Comparison of ENCODE assay signal across 19 cellular contexts in genomic region chr5:150258126-150258525, GRCh38. TPM values are rescaled to one million over a fixed set of nuclear protein-coding genes. Genes with fewer than 3 reads are reported as not detected.
DNase-seq lines count a peak whose midpoint lies in the region; ATAC-seq, FAIRE-seq and TF ChIP-seq lines count a peak whose summit lies in the region.
"Had no signal": no experiment of that assay in that cellular context is flagged by ENCODE, and none has a peak within 500 bp of the region (broad histone marks: within the 10 kb centered on the region; RNA-seq: fewer than 3 reads in every experiment).

No MANE protein-coding gene starts in this region.

- no peak for TF ChIP-seq POLR2A in GM12891 (IDR thresholded peaks at IDR 0.05; ENCODE audit: low read depth, low read length)

- no peaks in the 10 kb centered on the region for H3K9me3 Mint-ChIP-seq in activated CD8-positive, alpha-beta T cell treated with anti-CD3 and anti-CD28 coated beads for 36 hours
- H3K9me3 Mint-ChIP-seq in neural progenitor cell, result no peaks in the 10 kb centered on the region
- H3K9me3 Mint-ChIP-seq: activated CD4-positive, alpha-beta T cell treated with anti-CD3 and anti-CD28 coated beads, Interleukin-2, amount 10 ng/mL, durations not matched to agents 7 days and 5 days; activated T-helper 1 cell treated with anti-CD3 and anti-CD28 coated beads, Interleukin-12 subunit alpha, Interleukin-12 subunit beta, Interleukin-2, Interleukin-4 antibody, amounts not matched to agents 30 ng/mL and 10 ng/mL and 1 ng/mL, durations not matched to agents 14 hours and 24 hours and 36 hours; mesothelial cell of epicardium; stimulated activated effector memory CD8-positive, alpha-beta T cell treated with anti-CD3 and anti-CD28 coated beads, Interleukin-12 subunit alpha, Interleukin-12 subunit beta, amount 100 ng/mL, for 72 hours had no signal

- H3K27me3 ChIP-seq in neural progenitor cell, result no peaks in the 10 kb centered on the region
- H3K27me3 ChIP-seq: vagina had no signal

- no peaks in the 10 kb centered on the region for H3K36me3 ChIP-seq in neural progenitor cell
- H3K36me3 ChIP-seq: vagina had no signal

- peak; percentile 69 for FAIRE-seq in GM12891 (lab: Jason Lieb, UNC)
- FAIRE-seq: H1, HepG2 had no signal

- peaks cover 30% of the 10 kb centered on the region for H3K4me1 ChIP-seq in neural progenitor cell
- H3K4me1 ChIP-seq: vagina had no signal

- H3K4me1 Mint-ChIP-seq in activated CD8-positive, alpha-beta T cell treated with anti-CD3 and anti-CD28 coated beads for 36 hours (ENCODE audit: low read depth), result no peaks in the 10 kb centered on the region
- peaks cover 53% of the 10 kb centered on the region for H3K4me1 Mint-ChIP-seq in neural progenitor cell
- H3K4me1 Mint-ChIP-seq: activated CD4-positive, alpha-beta T cell treated with anti-CD3 and anti-CD28 coated beads, Interleukin-2, amount 10 ng/mL, durations not matched to agents 7 days and 5 days; mesothelial cell of epicardium; stimulated activated effector memory CD8-positive, alpha-beta T cell treated with anti-CD3 and anti-CD28 coated beads, Interleukin-12 subunit alpha, Interleukin-12 subunit beta, amount 100 ng/mL, for 72 hours had no signal

- H3K4me2 ChIP-seq in neural progenitor cell, result no peak overlapping the region

- no peaks in the 10 kb centered on the region for H3K79me2 ChIP-seq in neural progenitor cell (ENCODE audit: low read depth)

- no peak overlapping the region for H3K4me3 ChIP-seq in neural progenitor cell
- H3K4me3 ChIP-seq: vagina had no signal

- H3K4me3 Mint-ChIP-seq in activated CD8-positive, alpha-beta T cell treated with anti-CD3 and anti-CD28 coated beads for 36 hours, result no peak overlapping the region
- peak overlapping the region; percentile 19 for H3K4me3 Mint-ChIP-seq in neural progenitor cell
- H3K4me3 Mint-ChIP-seq: activated CD4-positive, alpha-beta T cell treated with anti-CD3 and anti-CD28 coated beads, Interleukin-2, amount 10 ng/mL, durations not matched to agents 7 days and 5 days; activated T-helper 1 cell treated with anti-CD3 and anti-CD28 coated beads, Interleukin-12 subunit alpha, Interleukin-12 subunit beta, Interleukin-2, Interleukin-4 antibody, amounts not matched to agents 30 ng/mL and 10 ng/mL and 1 ng/mL, durations not matched to agents 14 hours and 24 hours and 36 hours; mesothelial cell of epicardium; stimulated activated effector memory CD8-positive, alpha-beta T cell treated with anti-CD3 and anti-CD28 coated beads, Interleukin-12 subunit alpha, Interleukin-12 subunit beta, amount 100 ng/mL, for 72 hours had no signal

- TF ChIP-seq CTCF in activated CD8-positive, alpha-beta T cell treated with anti-CD3 and anti-CD28 coated beads for 36 hours (IDR thresholded peaks at IDR 0.05), result no peak
- no peak for TF ChIP-seq CTCF in neural progenitor cell (IDR thresholded peaks at IDR 0.05)

- no peak overlapping the region for H3K27ac Mint-ChIP-seq in activated CD8-positive, alpha-beta T cell treated with anti-CD3 and anti-CD28 coated beads for 36 hours
- H3K27ac Mint-ChIP-seq in neural progenitor cell, result peak overlapping the region; percentile 79
- H3K27ac Mint-ChIP-seq: activated CD4-positive, alpha-beta T cell treated with anti-CD3 and anti-CD28 coated beads, Interleukin-2, amount 10 ng/mL, durations not matched to agents 7 days and 5 days; activated T-helper 1 cell treated with anti-CD3 and anti-CD28 coated beads, Interleukin-12 subunit alpha, Interleukin-12 subunit beta, Interleukin-2, Interleukin-4 antibody, amounts not matched to agents 30 ng/mL and 10 ng/mL and 1 ng/mL, durations not matched to agents 14 hours and 24 hours and 36 hours; mesothelial cell of epicardium; progenitor cell of endocrine pancreas; stimulated activated effector memory CD8-positive, alpha-beta T cell treated with anti-CD3 and anti-CD28 coated beads, Interleukin-12 subunit alpha, Interleukin-12 subunit beta, amount 100 ng/mL, for 72 hours had no signal

- H3F3A ChIP-seq in neural progenitor cell (ENCODE audit: low read depth), result peaks cover 10% of the 10 kb centered on the region

- H3K9me3 ChIP-seq in neural progenitor cell (ENCODE audit: low read depth), result no peaks in the 10 kb centered on the region
- H3K9me3 ChIP-seq: vagina had no signal

- CTCF ChIA-PET in activated CD8-positive, alpha-beta T cell treated with anti-CD3 and anti-CD28 coated beads for 36 hours (lab: Charles Lee), result no interaction called here

- POLR2A ChIA-PET in activated CD8-positive, alpha-beta T cell treated with anti-CD3 and anti-CD28 coated beads for 36 hours (lab: Charles Lee), result no interaction called here

- intact Hi-C loops in activated CD8-positive, alpha-beta T cell treated with anti-CD3 and anti-CD28 coated beads for 36 hours (cut with micrococcal nuclease), result no loop called here

- DNase-seq in GM12891 (ENCODE audit: insufficient read length, low spot score) (peak; percentile 50), neural progenitor cell (ENCODE audit: low spot score) (peak; percentile 64), NCI-H187 (lab: John Stamatoyannopoulos, UW) (no peak), mesenteric fat pad (ENCODE audit: low spot score) (no peak)
- DNase-seq in activated CD8-positive, alpha-beta T cell treated with anti-CD3 and anti-CD28 coated beads for 36 hours, result peak; percentile 11
- DNase-seq: activated CD4-positive, alpha-beta T cell treated with anti-CD3 and anti-CD28 coated beads, Interleukin-2, amount 10 ng/mL, durations not matched to agents 7 days and 5 days; C1 segment of cervical spinal cord; DMS79 treated with DMSO at 0.1 percent for 48 hours; NCI-H1436 had no signal

- H3K27ac ChIP-seq in neural progenitor cell, result no peak overlapping the region
- H3K27ac ChIP-seq: vagina had no signal

- ATAC-seq in HG03095 (IDR thresholded peaks at IDR 0.05; ENCODE audit: unreplicated experiment) (peak; percentile 59), HG03280 (IDR thresholded peaks at IDR 0.05; ENCODE audit: unreplicated experiment) (no peak), GM18909 (IDR thresholded peaks at IDR 0.05; ENCODE audit: poor library complexity, unreplicated experiment) (no peak)
- no peak for ATAC-seq in activated CD8-positive, alpha-beta T cell treated with anti-CD3 and anti-CD28 coated beads for 36 hours
- ATAC-seq: HepG2; stimulated activated effector memory CD8-positive, alpha-beta T cell treated with anti-CD3 and anti-CD28 coated beads, Interleukin-12 subunit alpha, Interleukin-12 subunit beta, amount 100 ng/mL, for 72 hours had no signal

- H3K36me3 Mint-ChIP-seq in activated CD8-positive, alpha-beta T cell treated with anti-CD3 and anti-CD28 coated beads for 36 hours (ENCODE audit: low read depth), result no peaks in the 10 kb centered on the region
- no peaks in the 10 kb centered on the region for H3K36me3 Mint-ChIP-seq in neural progenitor cell
- H3K36me3 Mint-ChIP-seq: mesothelial cell of epicardium; stimulated activated effector memory CD8-positive, alpha-beta T cell treated with anti-CD3 and anti-CD28 coated beads, Interleukin-12 subunit alpha, Interleukin-12 subunit beta, amount 100 ng/mL, for 72 hours had no signal

- H3K9ac ChIP-seq in neural progenitor cell, result no peak overlapping the region

- no peak overlapping the region for H2AFZ ChIP-seq in neural progenitor cell (replicated peaks)

- H3K27me3 Mint-ChIP-seq in activated CD8-positive, alpha-beta T cell treated with anti-CD3 and anti-CD28 coated beads for 36 hours, result peaks cover 2% of the 10 kb centered on the region
- peaks cover 9% of the 10 kb centered on the region for H3K27me3 Mint-ChIP-seq in neural progenitor cell (ENCODE audit: insufficient read depth, low read depth)
- H3K27me3 Mint-ChIP-seq: activated CD4-positive, alpha-beta T cell treated with anti-CD3 and anti-CD28 coated beads, Interleukin-2, amount 10 ng/mL, durations not matched to agents 7 days and 5 days had no signal

- H4K20me1 ChIP-seq in neural progenitor cell (ENCODE audit: low read depth), result no peaks in the 10 kb centered on the region

TF ChIP-seq in GM12891, 5 proteins besides CTCF, POLR2A, EP300 and RAD21:
- TF ChIP-seq SPI1 (IDR thresholded peaks at IDR 0.05; ENCODE audit: low read depth, low read length) (no peak), TAF1 (IDR thresholded peaks at IDR 0.05; ENCODE audit: low read depth, low read length) (no peak), POU2F2 (IDR thresholded peaks at IDR 0.05; ENCODE audit: low read depth, low read length) (no peak), POLR2AphosphoS5 (IDR thresholded peaks at IDR 0.05; ENCODE audit: low read depth, low read length) (no peak), PAX5 (IDR thresholded peaks at IDR 0.05; ENCODE audit: insufficient read depth, low read length, severe bottlenecking) (no peak)

RNA-seq across cellular contexts. Expression of gene CAMK2A, which starts 31.4 kb away (rescaled TPM):
- polyA plus RNA-seq in GM12891 (2012; ENCODE audit: low read depth, missing spikeins), result 0.06 TPM
- not detected for total RNA-seq in activated CD8-positive, alpha-beta T cell treated with anti-CD3 and anti-CD28 coated beads for 36 hours
- total RNA-seq in neural progenitor cell (ENCODE audit: low replicate concordance) (0.09 and 0.28 TPM in 2 replicates), mesenteric fat pad (not detected)
- total RNA-seq: activated CD4-positive, alpha-beta T cell treated with anti-CD3 and anti-CD28 coated beads, Interleukin-2, amount 10 ng/mL, durations not matched to agents 7 days and 5 days; activated T-helper 1 cell treated with anti-CD3 and anti-CD28 coated beads, Interleukin-12 subunit alpha, Interleukin-12 subunit beta, Interleukin-2, Interleukin-4 antibody, amounts not matched to agents 30 ng/mL and 10 ng/mL and 1 ng/mL, durations not matched to agents 14 hours and 24 hours and 36 hours; progenitor cell of endocrine pancreas had no signal
- polyA plus RNA-seq: HepG2 had no signal

RNA-seq across cellular contexts. Expression of gene ARSI, which starts 44.6 kb away (rescaled TPM):
- not detected for polyA plus RNA-seq in GM12891 (2012; ENCODE audit: low read depth, missing spikeins)
- total RNA-seq in activated CD8-positive, alpha-beta T cell treated with anti-CD3 and anti-CD28 coated beads for 36 hours, result not detected
- total RNA-seq in neural progenitor cell (ENCODE audit: low replicate concordance), result 4.2 and 13.1 TPM in 2 replicates
- 0.58 TPM for total RNA-seq in mesenteric fat pad
- total RNA-seq: activated CD4-positive, alpha-beta T cell treated with anti-CD3 and anti-CD28 coated beads, Interleukin-2, amount 10 ng/mL, durations not matched to agents 7 days and 5 days; activated T-helper 1 cell treated with anti-CD3 and anti-CD28 coated beads, Interleukin-12 subunit alpha, Interleukin-12 subunit beta, Interleukin-2, Interleukin-4 antibody, amounts not matched to agents 30 ng/mL and 10 ng/mL and 1 ng/mL, durations not matched to agents 14 hours and 24 hours and 36 hours; progenitor cell of endocrine pancreas had no signal

Comparison
In these comparisons a context has a peak if more than half of its experiments do, and no peak if none do; other contexts are left out.
1. DNase-seq: peak in GM12891 (single experiment), activated CD8-positive, alpha-beta T cell treated with anti-CD3 and anti-CD28 coated beads for 36 hours (single experiment) and neural progenitor cell (single experiment); none in NCI-H187 (0 of 2) and mesenteric fat pad (single experiment).